Comparison of ENCODE assay signal across 13 cellular contexts in the genomic region with DNA sequence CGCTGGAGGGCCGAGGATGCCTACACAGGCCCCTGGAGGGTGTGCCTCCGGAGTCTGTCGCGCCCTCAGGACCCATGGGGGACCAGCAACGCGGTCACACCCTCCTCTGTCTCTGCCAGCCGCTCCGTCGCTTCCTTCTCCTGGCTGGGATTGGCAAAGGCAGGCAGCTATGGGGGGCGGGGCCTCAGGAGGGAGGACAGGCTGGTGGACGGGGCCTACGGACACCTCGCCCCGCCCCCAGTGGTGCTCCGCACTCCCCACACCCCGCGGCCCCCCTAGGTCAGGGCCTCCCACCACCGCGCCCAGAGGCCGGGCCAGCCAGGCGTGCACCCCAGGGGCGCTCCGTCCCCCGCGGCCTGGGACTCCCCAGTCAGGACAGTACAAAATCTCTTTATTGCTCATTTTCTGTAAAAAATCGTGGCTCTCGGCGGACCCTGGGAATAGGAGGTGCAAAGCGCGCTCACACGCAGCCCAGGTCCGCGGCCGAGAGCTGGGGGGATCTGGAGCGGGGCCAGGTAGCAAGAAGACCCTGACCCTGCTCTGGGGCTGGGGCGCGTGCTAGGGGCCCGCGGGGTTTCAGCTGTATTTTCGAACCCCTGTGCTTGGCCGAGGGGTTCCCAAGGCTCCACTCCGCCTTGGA. TPM values are rescaled to one million over a fixed set of nuclear protein-coding genes. Genes with fewer than 3 reads are reported as not detected.
DNase-seq lines count a peak whose midpoint lies in the region; ATAC-seq, FAIRE-seq and TF ChIP-seq lines count a peak whose summit lies in the region.
"Not testable (repeated sequence)": the region's sequence is repeated elsewhere in the genome, so short reads cannot be mapped to it uniquely, and the experiment has no call there.
"Had no signal": no experiment of that assay in that cellular context is flagged by ENCODE, and none has a peak within 500 bp of the region (broad histone marks: within the 10 kb centered on the region; RNA-seq: fewer than 3 reads in every experiment).

No MANE protein-coding gene starts in this region.

- H3K27me3 ChIP-seq in GM23248 (replicated peaks; ENCODE audit: insufficient read depth); body of pancreas: not testable (repeated sequence)
- peaks cover 20% of the 10 kb centered on the region for H3K27me3 ChIP-seq in iPS-20b (ENCODE audit: insufficient read depth, low read length)

- H3K4me3 ChIP-seq in A549: not testable (repeated sequence)
- H3K4me3 ChIP-seq in GM23248: peak overlapping the region; percentile 68
- peak overlapping the region; percentile 16 to 27 for H3K4me3 ChIP-seq in body of pancreas
- H3K4me3 ChIP-seq in foreskin fibroblast (ENCODE audit: low read depth in 1 of 2, low read length in 2 of 2): peak overlapping the region in 1 of 2 donors; percentile 24
- H3K4me3 ChIP-seq in iPS-20b (ENCODE audit: low read length): peak overlapping the region; percentile 57; the same call in 1 of the 2 replicates
- H3K4me3 ChIP-seq in skeletal muscle cell (ENCODE audit: low read depth, low read length): peak overlapping the region; percentile 34

- in situ Hi-C loops in GM23248 (cut with MboI): not testable (repeated sequence)

- POLR2A ChIA-PET in A549 (lab: Yijun Ruan, JAX): not testable (repeated sequence)

- ATAC-seq in A549: not testable (repeated sequence)
- ATAC-seq in body of pancreas: peak; percentile 71

- FAIRE-seq in A549 (lab: Jason Lieb, UNC): not testable (repeated sequence)

- H3K79me2 ChIP-seq in GM23248 (ENCODE audit: insufficient read depth): not testable (repeated sequence)

- not testable (repeated sequence) for H3K9me2 ChIP-seq in GM23248 (ENCODE audit: insufficient read depth)

- not testable (repeated sequence) for H3K36me3 Mint-ChIP-seq in nephron (ENCODE audit: low read depth)

- H3K27me3 Mint-ChIP-seq in nephron (ENCODE audit: low read depth): peaks cover 28% of the 10 kb centered on the region

- not testable (repeated sequence) for H3K27ac ChIP-seq in A549; GM23248; body of pancreas; iPS-20b (ENCODE audit: low read length)

- H3K27ac Mint-ChIP-seq in nephron: not testable (repeated sequence)

- peak overlapping the region; percentile 76 to 79 (median 79) for H3K4me3 Mint-ChIP-seq in nephron

- not testable (repeated sequence) for H3K4me1 Mint-ChIP-seq in nephron

- not testable (repeated sequence) for H3K9me3 Mint-ChIP-seq in nephron

- not testable (repeated sequence) for H4K20me1 ChIP-seq in GM23248 (ENCODE audit: insufficient read depth)

- TF ChIP-seq RAD21 in A549 (conservative IDR thresholded peaks at IDR 0.05 in 1 of 2, IDR thresholded peaks at IDR 0.05 in 1 of 2): not testable (repeated sequence)

- not testable (repeated sequence) for H3K4me1 ChIP-seq in A549; GM23248 (ENCODE audit: insufficient read depth); iPS-20b (ENCODE audit: insufficient read depth, low read length)
- H3K4me1 ChIP-seq in body of pancreas: peaks cover 16% of the 10 kb centered on the region

- TF ChIP-seq CTCF in A549 (IDR thresholded peaks at IDR 0.05); body of pancreas (IDR thresholded peaks at IDR 0.05); foreskin fibroblast (IDR thresholded peaks at IDR 0.05; ENCODE audit: low read depth, low read length); nephron (IDR thresholded peaks at IDR 0.05; ENCODE audit: unreplicated experiment in 3 of 3): not testable (repeated sequence)

- not testable (repeated sequence) for H3K9me3 ChIP-seq in A549; GM23248 (ENCODE audit: low read depth); body of pancreas; iPS-20b (ENCODE audit: insufficient read depth, low read depth, low read length)

- not testable (repeated sequence) for H3K36me3 ChIP-seq in GM23248 (ENCODE audit: low read depth); body of pancreas (replicated peaks in 1 of 2; ENCODE audit: insufficient read depth in 1 of 2, low read depth in 2 of 2); iPS-20b (ENCODE audit: insufficient read depth, low read depth, low read length)

- H3K9ac ChIP-seq in GM23248: peak overlapping the region; percentile 64
- not testable (repeated sequence) for H3K9ac ChIP-seq in iPS-20b (ENCODE audit: low read depth, low read length)

- peak overlapping the region; percentile 65 for H3K4me2 ChIP-seq in A549
- H3K4me2 ChIP-seq in GM23248 (ENCODE audit: unreplicated experiment): peak overlapping the region; percentile 70

- not testable (repeated sequence) for TF ChIP-seq EP300 in A549 (IDR thresholded peaks at IDR 0.05)

- intact Hi-C loops in body of pancreas (cut with DNase I): not testable (repeated sequence)

- CTCF ChIA-PET in A549 (lab: Yijun Ruan, JAX): not testable (repeated sequence)

- peak overlapping the region; percentile 79 for H2AFZ ChIP-seq in GM23248

- 18% methylated on average over 14 of the region's 43 CpGs for WGBS in A549 (ENCODE audit: missing lambda C conversion rate)
- 2 to 6% methylated on average over 27 to 35 of the region's 43 CpGs for WGBS in GM23248 (ENCODE audit: low coverage in 1 of 2, low lambda C conversion rate in 2 of 2, missing lambda C conversion rate in 2 of 2), 2 experiments
- 0 to 3% methylated on average over 11 to 43 of the region's 43 CpGs for WGBS in body of pancreas, 2 donors

- TF ChIP-seq POLR2A in A549 (IDR thresholded peaks at IDR 0.05; ENCODE audit: low read length); body of pancreas (IDR thresholded peaks at IDR 0.05): not testable (repeated sequence)

- H3F3A ChIP-seq in GM23248 (ENCODE audit: insufficient read depth): not testable (repeated sequence)

- peak in 1 of 2 experiments; percentile 5 for DNase-seq in A549 (ENCODE audit: low read depth in 1 of 2, low spot score in 1 of 2)
- DNase-seq in GM23248: peak; percentile 67
- peak; percentile 60 for DNase-seq in NCI-H510A (lab: John Stamatoyannopoulos, UW)
- peak; percentile 70 to 86 (median 80) for DNase-seq in body of pancreas
- peak; percentile 25 to 71 for DNase-seq in foreskin fibroblast
- DNase-seq in skeletal muscle cell (ENCODE audit: low read depth): not testable (repeated sequence)

RNA-seq across cellular contexts. Expression of a gene that starts 45.3 kb away (rescaled TPM):
- polyA plus RNA-seq in A549 (2011; rRNA removed) (0.05 TPM in 2 replicates), A549 (2017; fragmentation: RNase III; extraction: RNeasy Plus Mini Kit Qiagen cat#74134 plus additional on column Dnase treatment) (not detected in 3 replicates), GM23248 (2016; fragmentation: Nextera tagmentation; extraction: Ambion mirVana) (0.11 TPM in 1 of 2 replicates, not detected in the other)
- polyA plus RNA-seq in A549 (2012; cell fraction: cytosol; rRNA removed): 0.03 TPM in 1 of 2 replicates, not detected in the other
- not detected in 2 replicates for polyA plus RNA-seq in A549 (2012; cell fraction: nucleus; rRNA removed)
- polyA minus RNA-seq in A549 (2011; rRNA and poly(A)+ RNA removed): not detected in 2 replicates
- not detected in 2 replicates for total RNA-seq in GM23248 (2014; rRNA removed; shearing (Covaris generic))
- total RNA-seq in body of pancreas: not detected
- total RNA-seq: activated naive CD8-positive, alpha-beta T cell treated with anti-CD3 and anti-CD28 coated beads for 36 hours; MCF 10A; PC-9; subcutaneous adipose tissue; T-helper 1 cell treated with Interleukin-12 subunit alpha and Interleukin-12 subunit beta and Interleukin-4 antibody, amounts not matched to agents 30 ng/mL and 1 ng/mL, for 36 hours had no signal
